8 cellular contexts compared by ENCODE assay signal in genomic region chr1:26363549-26364448, GRCh38. TPM values are rescaled to one million over a fixed set of nuclear protein-coding genes. Genes with fewer than 3 reads are reported as not detected.
DNase-seq lines count a peak whose midpoint lies in the region; ATAC-seq and TF ChIP-seq lines count a peak whose summit lies in the region.

No MANE protein-coding gene starts in this region.

- H3K4me1 Mint-ChIP-seq in glutamatergic neuron (ENCODE audit: low read depth, unreplicated experiment), result peaks cover 7% of the 10 kb centered on the region

- no peaks in the 10 kb centered on the region for H4K20me1 ChIP-seq in SK-N-SH (ENCODE audit: insufficient read depth)

- peak; percentile 75 for TF ChIP-seq RAD21 in SK-N-SH (IDR thresholded peaks at IDR 0.05; ENCODE audit: low read length)

- TF ChIP-seq EP300 in SK-N-SH (IDR thresholded peaks at IDR 0.05; ENCODE audit: borderline replicate concordance in 1 of 2, low read depth in 1 of 2, low read length in 1 of 2), result no peak

- no peaks in the 10 kb centered on the region for H3F3A ChIP-seq in SK-N-SH (replicated peaks; ENCODE audit: insufficient read depth)

- H3K79me2 ChIP-seq in SK-N-SH (ENCODE audit: insufficient read depth), result no peaks in the 10 kb centered on the region

- no peaks in the 10 kb centered on the region for H3K9me3 ChIP-seq in SK-N-SH

- POLR2A ChIA-PET in SK-N-SH (lab: Yijun Ruan, JAX), result interaction anchor here (0.7 kb wide), 1 partner anchor 79 kb away, joined by 5 read pairs; no protein-coding TSS in a partner anchor

- H2AFZ ChIP-seq in SK-N-SH (ENCODE audit: low read depth), result no peak overlapping the region; the same call in 1 of the 2 replicates

- H3K36me3 Mint-ChIP-seq in glutamatergic neuron (ENCODE audit: unreplicated experiment), result no peaks in the 10 kb centered on the region

- H3K36me3 ChIP-seq in SK-N-SH (replicated peaks in 1 of 2; ENCODE audit: control insufficient read depth in 1 of 2, insufficient read depth in 2 of 2, low read length in 1 of 2), result no peaks in the 10 kb centered on the region

- H3K9me2 ChIP-seq in SK-N-SH, result no peaks in the 10 kb centered on the region

- H3K4me2 ChIP-seq in SK-N-SH, result no peak overlapping the region

- peak; percentile 93 for TF ChIP-seq CTCF in SK-N-SH (IDR thresholded peaks at IDR 0.05)
- TF ChIP-seq CTCF in glutamatergic neuron (IDR thresholded peaks at IDR 0.05; ENCODE audit: partially characterized antibody, unreplicated experiment), result peak; percentile 97

- no peak for ATAC-seq in GM21381 (IDR thresholded peaks at IDR 0.05; ENCODE audit: unreplicated experiment)

- H3K27ac Mint-ChIP-seq in glutamatergic neuron (ENCODE audit: unreplicated experiment), result no peak overlapping the region

- 29% methylated on average over 25 of the region's 26 CpGs for WGBS in SK-N-SH (ENCODE audit: low lambda C conversion rate)

- H3K4me3 Mint-ChIP-seq in glutamatergic neuron (ENCODE audit: unreplicated experiment), result no peak overlapping the region

- H3K27me3 Mint-ChIP-seq in glutamatergic neuron (ENCODE audit: unreplicated experiment), result peaks cover 16% of the 10 kb centered on the region

- H3K27ac ChIP-seq in SK-N-SH (ENCODE audit: low read depth in 2 of 2, low read length in 1 of 2), result no peak overlapping the region

- peaks cover 21% of the 10 kb centered on the region; the same call in 1 of the 2 replicates for H3K27me3 ChIP-seq in SK-N-SH (ENCODE audit: insufficient read depth)

- peaks cover 3% of the 10 kb centered on the region for H3K9me3 Mint-ChIP-seq in glutamatergic neuron (ENCODE audit: unreplicated experiment)

- H3K4me1 ChIP-seq in SK-N-SH (ENCODE audit: control insufficient read depth in 1 of 2, insufficient read depth in 2 of 2, low read depth in 1 of 2, low read length in 1 of 2), result peaks cover 0 to 9% of the 10 kb centered on the region in 2 experiments; a peak in 2 of 4 replicates

- no peak overlapping the region for H3K9ac ChIP-seq in SK-N-SH

- CTCF ChIA-PET in SK-N-SH (lab: Yijun Ruan, JAX), result interaction anchor here (0.6 to 6.7 kb wide), 49 partner anchors 13 to 297 kb away, joined by 3 to 99 read pairs (median 4); partner anchors contain the start of genes CEP85, CRYBG2, DHDDS and SH3BGRL3

- H3K4me3 ChIP-seq in Jurkat, Clone E6-1 (ENCODE audit: low read length), result no peak overlapping the region
- H3K4me3 ChIP-seq in SK-N-SH (ENCODE audit: low read depth in 2 of 2, low read length in 1 of 2), result no peak overlapping the region; a peak in 1 of 4 replicates

- peak; percentile 74 for DNase-seq in EH (ENCODE audit: low read depth)
- DNase-seq in Jurkat, Clone E6-1 (ENCODE audit: low read depth, low spot score), result peak; percentile 87
- peak; percentile 86 for DNase-seq in SK-N-SH
- DNase-seq in activated naive CD4-positive, alpha-beta T cell (lab: John Stamatoyannopoulos, UW), result peak; percentile 64 to 83 (median 74)
- peak; percentile 91 for DNase-seq in glutamatergic neuron
- DNase-seq in pons (ENCODE audit: low spot score), result peak; percentile 44
- DNase-seq in ureter (ENCODE audit: low spot score), result peak; percentile 85

TF ChIP-seq in SK-N-SH, 30 proteins besides CTCF, POLR2A, EP300 and RAD21:
- TF ChIP-seq EZH2phosphoT487 (IDR thresholded peaks at IDR 0.05; ENCODE audit: borderline replicate concordance, low read depth) (no peak), NRF1 (IDR thresholded peaks at IDR 0.05; ENCODE audit: low read depth, low read length) (0 out of 2 replicates have a peak, but pooled peaks have one; percentile 6), SMC3 (IDR thresholded peaks at IDR 0.05; ENCODE audit: low read depth, low read length) (peak; percentile 75), JUND (IDR thresholded peaks at IDR 0.05) (no peak)
TF ChIP-seq in SK-N-SH: peak in this region for 2.

RNA-seq across cellular contexts. Expression of gene ZNF683, which starts 8.8 kb away (rescaled TPM):
- not detected for polyA plus RNA-seq in Jurkat, Clone E6-1 (2012; ENCODE audit: insufficient read depth, insufficient read length)
- polyA plus RNA-seq in SK-N-SH (2012; rRNA removed), result not detected in 2 replicates
- not detected in 2 replicates for polyA plus RNA-seq in SK-N-SH (2012; cell fraction: cytosol; rRNA removed)
- not detected in 2 replicates for polyA plus RNA-seq in SK-N-SH (2012; cell fraction: nucleus; rRNA removed)
- total RNA-seq in glutamatergic neuron (ENCODE audit: unreplicated experiment), result not detected
- total RNA-seq in ureter, result 1.2 TPM

RNA-seq across cellular contexts. Expression of gene CRYBG2, which starts 9.9 kb away (rescaled TPM):
- polyA plus RNA-seq in Jurkat, Clone E6-1 (2012; ENCODE audit: insufficient read depth, insufficient read length), result 3.7 TPM
- polyA plus RNA-seq in SK-N-SH (2012; rRNA removed), result 0.08 and 0.49 TPM in 2 replicates
- 0.04 and 0.13 TPM in 2 replicates for polyA plus RNA-seq in SK-N-SH (2012; cell fraction: cytosol; rRNA removed)
- 0.27 and 0.93 TPM in 2 replicates for polyA plus RNA-seq in SK-N-SH (2012; cell fraction: nucleus; rRNA removed)
- total RNA-seq in glutamatergic neuron (ENCODE audit: unreplicated experiment) (2.2 TPM), ureter (25.2 TPM)

RNA-seq across cellular contexts. Expression of gene CD52, which starts 46.0 kb away (rescaled TPM):
- polyA plus RNA-seq in Jurkat, Clone E6-1 (2012; ENCODE audit: insufficient read depth, insufficient read length), result 38.8 TPM
- polyA plus RNA-seq in SK-N-SH (2012; rRNA removed), result not detected in 2 replicates
- not detected in 2 replicates for polyA plus RNA-seq in SK-N-SH (2012; cell fraction: cytosol; rRNA removed)
- not detected in 2 replicates for polyA plus RNA-seq in SK-N-SH (2012; cell fraction: nucleus; rRNA removed)
- 2.8 TPM for total RNA-seq in glutamatergic neuron (ENCODE audit: unreplicated experiment)
- 9.8 TPM for total RNA-seq in ureter

RNA-seq across cellular contexts. Expression of gene LIN28A, which starts 46.8 kb away (rescaled TPM):
- polyA plus RNA-seq in Jurkat, Clone E6-1 (2012; ENCODE audit: insufficient read depth, insufficient read length), result not detected
- polyA plus RNA-seq in SK-N-SH (2012; rRNA removed), result not detected in 2 replicates
- polyA plus RNA-seq in SK-N-SH (2012; cell fraction: cytosol; rRNA removed), result not detected in 2 replicates
- polyA plus RNA-seq in SK-N-SH (2012; cell fraction: nucleus; rRNA removed), result 0.02 TPM in 1 of 2 replicates, not detected in the other
- 97.3 TPM for total RNA-seq in glutamatergic neuron (ENCODE audit: unreplicated experiment)
- total RNA-seq in ureter, result not detected

RNA-seq across cellular contexts. Expression of gene UBXN11, which starts 57.4 kb away (rescaled TPM):
- polyA plus RNA-seq in Jurkat, Clone E6-1 (2012; ENCODE audit: insufficient read depth, insufficient read length), result 23.2 TPM
- polyA plus RNA-seq in SK-N-SH (2012; rRNA removed), result 30.6 and 35.3 TPM in 2 replicates
- 5.8 and 8.5 TPM in 2 replicates for polyA plus RNA-seq in SK-N-SH (2012; cell fraction: cytosol; rRNA removed)
- 201 and 211 TPM in 2 replicates for polyA plus RNA-seq in SK-N-SH (2012; cell fraction: nucleus; rRNA removed)
- total RNA-seq in glutamatergic neuron (ENCODE audit: unreplicated experiment) (11.4 TPM), ureter (30.3 TPM)
